Comparison of ENCODE assay signal across 8 cellular contexts in the genomic region with DNA sequence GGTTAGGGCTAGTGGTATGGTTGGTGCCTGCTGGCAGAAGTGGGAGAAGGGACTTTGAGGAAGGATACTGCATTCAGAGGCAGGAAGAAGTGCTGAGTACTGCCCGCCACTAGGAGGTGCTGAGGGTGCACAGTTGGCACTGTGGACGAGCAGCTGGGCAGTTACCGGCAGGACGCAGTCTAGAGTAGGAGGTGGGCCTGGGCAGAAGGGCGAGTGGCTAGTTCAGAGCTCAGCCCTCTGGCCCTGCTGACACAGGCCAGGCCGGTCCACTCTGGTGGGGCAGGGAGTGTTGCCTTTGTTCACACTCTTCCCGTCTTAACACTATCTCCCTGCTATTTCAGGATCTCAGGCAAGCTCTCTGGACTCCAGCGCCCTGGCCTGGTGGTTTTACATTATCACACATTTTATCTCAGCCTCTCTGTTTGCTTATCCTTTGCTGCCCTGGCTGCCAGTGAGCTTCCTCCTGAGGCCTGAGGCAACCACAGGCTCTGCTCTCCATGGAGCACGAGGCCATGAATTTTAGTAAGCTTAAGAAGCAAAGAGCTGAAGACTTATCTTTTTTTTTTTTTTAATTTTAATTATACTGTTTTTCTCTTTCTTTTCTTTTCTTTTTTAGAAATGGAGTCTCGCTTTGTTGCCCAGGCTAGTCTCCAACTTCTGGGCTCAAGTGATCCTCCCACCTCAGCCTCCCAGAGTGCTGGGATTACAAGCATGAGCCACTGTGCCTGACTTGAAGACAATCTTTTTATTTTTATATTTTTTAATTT. TPM values are rescaled to one million over a fixed set of nuclear protein-coding genes. Genes with fewer than 3 reads are reported as not detected.
DNase-seq lines count a peak whose midpoint lies in the region; ATAC-seq, FAIRE-seq and TF ChIP-seq lines count a peak whose summit lies in the region.

No MANE protein-coding gene starts in this region.

- DNase-seq in DND-41 (peak; percentile 29), Kasumi-1 (lab: John Stamatoyannopoulos, UW) (peak; percentile 87 to 93), RPMI8226 (peak; percentile 7), adrenal gland (peak; percentile 85 to 95 (median 91)), heart left ventricle (peak; percentile 74 to 86 (median 81)), pancreas (peak; percentile 78 to 91 (median 86)), uterus (peak; percentile 70)

- intact Hi-C loops in adrenal gland (cut with DNase I) (loop anchor here in 1 of 2 donors (10.0 kb wide), 1 partner anchor 219 kb away; no protein-coding TSS in a partner anchor), heart left ventricle (cut with DNase I) (loop anchor here in 3 of 10 donors (10.0 kb wide), 3 partner anchors 49 to 129 kb away; partner anchors contain the start of genes AIFM3 (in 2 of the 3) and P2RX6 (in 1 of the 3)), pancreas (cut with DNase I) (no loop called here), uterus (cut with DNase I; ENCODE audit: low total_unique reads) (no loop called here)

- no peak overlapping the region for H3K9ac ChIP-seq in DND-41 (ENCODE audit: low read depth, low read length)

- H4K20me1 ChIP-seq in DND-41 (ENCODE audit: insufficient read depth, low read length): 0 out of 2 replicates have a peak, but pooled peaks cover 4% of the 10 kb centered on the region

- H3K27ac ChIP-seq in DND-41 (ENCODE audit: low read length) (no peak overlapping the region), adrenal gland (peak overlapping the region in 4 of 5 donors; percentile 55 to 74 (median 66)), heart left ventricle (peak overlapping the region; percentile 24 to 76 (median 72)), pancreas (peak overlapping the region in 3 of 4 donors; percentile 32 to 65 (median 65)), uterus (peak overlapping the region in 1 of 2 donors; percentile 44)

- H2AFZ ChIP-seq in DND-41 (ENCODE audit: low read depth, low read length): no peak overlapping the region

- H3K4me3 ChIP-seq in DND-41 (ENCODE audit: low read depth in 1 of 2, low read length in 2 of 2) (no peak overlapping the region), adrenal gland (no peak overlapping the region), heart left ventricle (no peak overlapping the region), pancreas (no peak overlapping the region), uterus (no peak overlapping the region)

- H3K36me3 ChIP-seq in DND-41 (ENCODE audit: insufficient read depth, low read length) (peaks cover 75% of the 10 kb centered on the region), adrenal gland (replicated peaks in 1 of 2) (peaks cover 0 to 64% of the 10 kb centered on the region in 2 donors), heart left ventricle (peaks cover 2 to 89% (median 77%) of the 10 kb centered on the region in 9 donors), pancreas (peaks cover 0 to 40% (median 0%) of the 10 kb centered on the region in 3 donors), uterus (no peaks in the 10 kb centered on the region)

- no peak overlapping the region for H3K4me2 ChIP-seq in DND-41 (ENCODE audit: insufficient read depth, low read length)

- TF ChIP-seq POLR2A in adrenal gland (IDR thresholded peaks at IDR 0.05) (peak; percentile 6 to 37), heart left ventricle (IDR thresholded peaks at IDR 0.05) (no peak), uterus (IDR thresholded peaks at IDR 0.05) (peak in 1 of 2 donors; percentile 30)

- H3K27me3 ChIP-seq in DND-41 (ENCODE audit: insufficient read depth, low read length, poor library complexity) (no peaks in the 10 kb centered on the region), adrenal gland (no peaks in the 10 kb centered on the region), heart left ventricle (no peaks in the 10 kb centered on the region), pancreas (no peaks in the 10 kb centered on the region), uterus (no peaks in the 10 kb centered on the region)

- 24 to 29% (median 27%) methylated on average over 9 to 10 of the region's 10 CpGs for WGBS in adrenal gland, 4 donors
- 23 to 30% (median 28%) methylated on average over 10 of the region's 10 CpGs for WGBS in heart left ventricle, 4 donors
- 14 to 20% methylated on average over 10 of the region's 10 CpGs for WGBS in pancreas, 2 donors

- TF ChIP-seq CTCF in DND-41 (IDR thresholded peaks at IDR 0.05; ENCODE audit: borderline replicate concordance, extremely low read depth, low read length, poor library complexity, severe bottlenecking) (peak; percentile 71), adrenal gland (IDR thresholded peaks at IDR 0.05) (peak; percentile 74 to 98 (median 92)), heart left ventricle (IDR thresholded peaks at IDR 0.05) (peak; percentile 63 to 89 (median 77)), pancreas (IDR thresholded peaks at IDR 0.05) (peak; percentile 67 to 79 (median 70)), uterus (IDR thresholded peaks at IDR 0.05) (peak; percentile 68 to 84 (median 82))

- ATAC-seq in DND-41 (ENCODE audit: insufficient read depth, low read depth) (peak; percentile 64), heart left ventricle (peak; percentile 91 to 98 (median 97)), pancreas (peak; percentile 97 to 99 (median 99)), HG02852 (IDR thresholded peaks at IDR 0.05; ENCODE audit: unreplicated experiment) (no peak)

- FAIRE-seq in pancreas (lab: Jason Lieb, UNC): no peak

- no peaks in the 10 kb centered on the region for H3K9me3 ChIP-seq in DND-41 (ENCODE audit: insufficient read depth, low read length, severe bottlenecking)
- no peaks in the 10 kb centered on the region for H3K9me3 ChIP-seq in adrenal gland (replicated peaks in 1 of 3)
- no peaks in the 10 kb centered on the region for H3K9me3 ChIP-seq in heart left ventricle
- no peaks in the 10 kb centered on the region for H3K9me3 ChIP-seq in pancreas
- H3K9me3 ChIP-seq in uterus: no peaks in the 10 kb centered on the region

- H3K4me1 ChIP-seq in DND-41 (ENCODE audit: insufficient read depth, low read length): no peaks in the 10 kb centered on the region
- peaks cover 0 to 7% of the 10 kb centered on the region in 2 donors for H3K4me1 ChIP-seq in adrenal gland (replicated peaks in 1 of 2)
- peaks cover 0 to 25% (median 11%) of the 10 kb centered on the region in 12 donors for H3K4me1 ChIP-seq in heart left ventricle
- peaks cover 0 to 7% (median 6%) of the 10 kb centered on the region in 3 donors for H3K4me1 ChIP-seq in pancreas
- no peaks in the 10 kb centered on the region for H3K4me1 ChIP-seq in uterus

- no peaks in the 10 kb centered on the region for H3K79me2 ChIP-seq in DND-41 (ENCODE audit: insufficient read depth, low read length)

RNA-seq across cellular contexts. Expression of gene SNAP29, which starts 26.9 kb away (rescaled TPM):
- 10 to 100 TPM; 15.1 to 35.2 (median 28.9) TPM for total RNA-seq in adrenal gland
- 10 to 100 TPM; 16.6 to 76.5 (median 19.0) TPM for polyA plus RNA-seq in adrenal gland
- 10 to 100 TPM; 20.4 to 38.7 (median 26.2) TPM for total RNA-seq in heart left ventricle
- polyA plus RNA-seq in heart left ventricle: 10 to 100 TPM; 10.5 to 26.1 TPM
- 10 to 100 TPM; 10.3 to 16.1 (median 12.8) TPM for total RNA-seq in pancreas
- 1 to 10 TPM; 6.6 to 8.9 TPM for polyA plus RNA-seq in pancreas
- total RNA-seq in uterus: 10 to 100 TPM in 3 of 4 donors, 1 to 10 TPM in 1; 5.3 to 33.5 (median 13.1) TPM

RNA-seq across cellular contexts. Expression of gene PI4KA, which starts 27.1 kb away (rescaled TPM):
- total RNA-seq in adrenal gland: 100 to 1,000 TPM in 2 of 8 donors, 10 to 100 TPM in 6; 79.9 to 134 (median 91.1) TPM
- 10 to 100 TPM; 38.6 to 60.2 (median 39.5) TPM for polyA plus RNA-seq in adrenal gland
- 10 to 100 TPM; 34.6 to 66.4 (median 48.3) TPM for total RNA-seq in heart left ventricle
- 10 to 100 TPM; 20.6 to 46.9 TPM for polyA plus RNA-seq in heart left ventricle
- 10 to 100 TPM; 23.6 to 45.2 (median 31.4) TPM for total RNA-seq in pancreas
- polyA plus RNA-seq in pancreas: 10 to 100 TPM; 36.9 to 46.6 TPM
- total RNA-seq in uterus: 100 to 1,000 TPM in 2 of 4 donors, 10 to 100 TPM in 2; 48.9 to 238 (median 108) TPM

RNA-seq across cellular contexts. Expression of gene CRKL, which starts 31.5 kb away (rescaled TPM):
- total RNA-seq in adrenal gland (10 to 100 TPM; 40.1 to 69.1 (median 52.7) TPM), heart left ventricle (10 to 100 TPM; 45.6 to 64.2 (median 53.2) TPM), pancreas (10 to 100 TPM; 15.8 to 29.4 (median 20.9) TPM), uterus (10 to 100 TPM; 29.4 to 74.2 (median 57.6) TPM)
- polyA plus RNA-seq in adrenal gland (10 to 100 TPM; 15.6 to 33.3 (median 25.3) TPM), heart left ventricle (10 to 100 TPM; 22.4 to 39.7 TPM), pancreas (10 to 100 TPM in 1 of 2 donors, 1 to 10 TPM in 1; 9.1 to 13.3 TPM)

Comparison
In these comparisons a context has a peak if more than half of its experiments do, and no peak if none do; other contexts are left out.
1. DNase-seq: peak in every context shown above with its lines; median percentile 91 in adrenal gland; 90 in Kasumi-1; 86 in pancreas; 81 in heart left ventricle; 70 in uterus; 29 in DND-41; 7 in RPMI8226.
2. POLR2A ChIP-seq: peak in adrenal gland (2 of 2); none in heart left ventricle (0 of 2).
3. Peak in every context shown above with its lines, with median percentiles within 50 percentile points of each other: CTCF ChIP-seq.